1 cellular context compared by ENCODE assay signal in the genomic region with DNA sequence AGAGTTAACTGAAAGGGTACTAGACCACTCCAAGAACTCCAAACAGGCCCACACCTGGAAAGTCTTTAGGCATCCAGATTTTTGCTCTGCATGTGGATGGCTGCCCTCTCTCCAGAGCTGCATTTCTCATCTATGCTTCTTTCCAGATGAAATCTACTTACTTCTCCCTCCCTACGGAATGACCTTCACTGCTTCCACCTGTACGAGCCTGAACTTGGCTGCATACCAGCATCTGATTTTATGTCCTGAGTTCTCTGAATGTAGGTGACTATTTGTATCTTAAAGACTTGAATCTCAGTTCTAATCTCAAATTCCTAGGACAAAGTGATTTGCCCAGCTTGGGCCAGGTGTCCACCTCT.
TF ChIP-seq lines count a peak whose summit lies in the region.

No MANE protein-coding gene starts in this region.

TF ChIP-seq in A549, 52 proteins besides CTCF, POLR2A, EP300 and RAD21 (continued from another document):
- TF ChIP-seq, protein P1, sequence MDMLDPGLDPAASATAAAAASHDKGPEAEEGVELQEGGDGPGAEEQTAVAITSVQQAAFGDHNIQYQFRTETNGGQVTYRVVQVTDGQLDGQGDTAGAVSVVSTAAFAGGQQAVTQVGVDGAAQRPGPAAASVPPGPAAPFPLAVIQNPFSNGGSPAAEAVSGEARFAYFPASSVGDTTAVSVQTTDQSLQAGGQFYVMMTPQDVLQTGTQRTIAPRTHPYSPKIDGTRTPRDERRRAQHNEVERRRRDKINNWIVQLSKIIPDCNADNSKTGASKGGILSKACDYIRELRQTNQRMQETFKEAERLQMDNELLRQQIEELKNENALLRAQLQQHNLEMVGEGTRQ (IDR thresholded peaks at IDR 0.05), result no peak
- no peak for TF ChIP-seq KDM1A (IDR thresholded peaks at IDR 0.05; ENCODE audit: low read depth)
- TF ChIP-seq RCOR1 (IDR thresholded peaks at IDR 0.05; ENCODE audit: low read depth, low read length), result no peak
- TF ChIP-seq POLR2AphosphoS2 (conservative IDR thresholded peaks at IDR 0.05; ENCODE audit: low read length), result no peak
- TF ChIP-seq SMC3 (IDR thresholded peaks at IDR 0.05), result no peak
- no peak for TF ChIP-seq HOXB5 (CRISPR knock-in tag; IDR thresholded peaks at IDR 0.05)
- TF ChIP-seq HEYL (CRISPR knock-in tag; IDR thresholded peaks at IDR 0.05), result no peak
- no peak for TF ChIP-seq ZSCAN20 (CRISPR knock-in tag; IDR thresholded peaks at IDR 0.05)
- TF ChIP-seq JUNB (IDR thresholded peaks at IDR 0.05), result no peak
- no peak for TF ChIP-seq EHMT2 (IDR thresholded peaks at IDR 0.05; ENCODE audit: low read depth)
- TF ChIP-seq HES2 (IDR thresholded peaks at IDR 0.05), result no peak
- TF ChIP-seq HOXA7 (CRISPR knock-in tag; IDR thresholded peaks at IDR 0.05), result no peak
- no peak for TF ChIP-seq CEBPB (IDR thresholded peaks at IDR 0.05)
- TF ChIP-seq TFCP2L1 (CRISPR knock-in tag; IDR thresholded peaks at IDR 0.05), result no peak
